Comparison of ENCODE assay signal across 25 cellular contexts in genomic region chr12:124925117-124925516, GRCh38. TPM values are rescaled to one million over a fixed set of nuclear protein-coding genes. Genes with fewer than 3 reads are reported as not detected.
DNase-seq lines count a peak whose midpoint lies in the region; ATAC-seq and TF ChIP-seq lines count a peak whose summit lies in the region.
"Had no signal": no experiment of that assay in that cellular context is flagged by ENCODE, and none has a peak within 500 bp of the region (broad histone marks: within the 10 kb centered on the region; RNA-seq: fewer than 3 reads in every experiment).

No MANE protein-coding gene starts in this region.

- TF ChIP-seq CTCF in OCI-LY1 (IDR thresholded peaks at IDR 0.05; ENCODE audit: low read length) (no peak), endodermal cell (conservative IDR thresholded peaks at IDR 0.05) (no peak), type B pancreatic cell (conservative IDR thresholded peaks at IDR 0.05) (no peak)

- H3K9me2 ChIP-seq in OCI-LY1 (ENCODE audit: low read depth, low read length), result no peaks in the 10 kb centered on the region

- peaks cover 57% of the 10 kb centered on the region for H3K4me1 Mint-ChIP-seq in activated naive CD4-positive, alpha-beta T cell treated with anti-CD3 and anti-CD28 coated beads, Interleukin-2, amount 50 U/mL, for 24 hours
- H3K4me1 Mint-ChIP-seq in endodermal cell (peaks cover 28% of the 10 kb centered on the region), type B pancreatic cell (ENCODE audit: unreplicated experiment) (peaks cover 42% of the 10 kb centered on the region)

- H3K4me1 ChIP-seq in OCI-LY1 (ENCODE audit: insufficient read depth, low read length, severe bottlenecking) (peaks cover 36% of the 10 kb centered on the region), endodermal cell (ENCODE audit: control insufficient read depth, insufficient read depth, low read length) (peaks cover 7% of the 10 kb centered on the region)

- peak overlapping the region; percentile 10; the same call in 1 of the 2 replicates for H3K4me2 ChIP-seq in OCI-LY1 (ENCODE audit: low read length)
- H3K4me2 ChIP-seq: GM23338 had no signal

- no peaks in the 10 kb centered on the region for H3K79me2 ChIP-seq in OCI-LY1 (ENCODE audit: insufficient read depth, low read length)

- H2AFZ ChIP-seq in OCI-LY1 (ENCODE audit: low read length), result no peak overlapping the region
- H2AFZ ChIP-seq: GM23338 had no signal

- H3K9me3 ChIP-seq in OCI-LY1 (ENCODE audit: low read length) (no peaks in the 10 kb centered on the region), endodermal cell (ENCODE audit: control insufficient read depth, low read length) (no peaks in the 10 kb centered on the region)
- H3K9me3 ChIP-seq: suprapubic skin, vagina had no signal

- no peaks in the 10 kb centered on the region for H3K9me3 Mint-ChIP-seq in activated naive CD4-positive, alpha-beta T cell treated with anti-CD3 and anti-CD28 coated beads, Interleukin-2, amount 50 U/mL, for 24 hours
- no peaks in the 10 kb centered on the region for H3K9me3 Mint-ChIP-seq in endodermal cell
- peaks cover 4% of the 10 kb centered on the region for H3K9me3 Mint-ChIP-seq in type B pancreatic cell
- H3K9me3 Mint-ChIP-seq: activated T-helper 2 cell treated with anti-CD3 and anti-CD28 coated beads, Interferon-gamma antibody, Interleukin-2, Interleukin-4, amounts not matched to agents 10 μg/mL and 5 μg/mL and 100 μg/mL, durations not matched to agents 14 hours and 24 hours and 36 hours had no signal

- H4K20me1 ChIP-seq in OCI-LY1 (ENCODE audit: insufficient read depth, low read length), result no peaks in the 10 kb centered on the region

- H3K27ac ChIP-seq in OCI-LY1 (ENCODE audit: low read depth, low read length, poor library complexity, severe bottlenecking), result no peak overlapping the region
- H3K27ac ChIP-seq in endodermal cell (ENCODE audit: low read depth, low read length), result no peak overlapping the region
- H3K27ac ChIP-seq: C4-2B, SK-N-MC, suprapubic skin had no signal

- WGBS in endodermal cell (ENCODE audit: insufficient coverage in 1 of 2, insufficient read length in 1 of 2), 2 experiments, result 90 to 91% methylated on average over 4 to 10 of the region's 10 CpGs

- no peak for ATAC-seq in GM18511 (IDR thresholded peaks at IDR 0.05; ENCODE audit: unreplicated experiment)
- ATAC-seq: activated CD4-positive, CD25-positive, alpha-beta regulatory T cell treated with anti-CD3 and anti-CD28 coated beads, Interleukin-2, amount 50 U/mL, for 24 hours; GM23338; right cardiac atrium had no signal

- no peaks in the 10 kb centered on the region for H3K36me3 ChIP-seq in OCI-LY1 (ENCODE audit: insufficient read depth, low read length)
- H3K36me3 ChIP-seq in endodermal cell (ENCODE audit: control insufficient read depth, insufficient read depth, low read length), result no peaks in the 10 kb centered on the region
- H3K36me3 ChIP-seq: suprapubic skin, vagina had no signal

- H3K27ac Mint-ChIP-seq in activated naive CD4-positive, alpha-beta T cell treated with anti-CD3 and anti-CD28 coated beads, Interleukin-2, amount 50 U/mL, for 24 hours, result peak overlapping the region; percentile 84
- peak overlapping the region; percentile 70 for H3K27ac Mint-ChIP-seq in endodermal cell
- H3K27ac Mint-ChIP-seq in type B pancreatic cell, result peak overlapping the region; percentile 61
- H3K27ac Mint-ChIP-seq: activated T-helper 2 cell treated with anti-CD3 and anti-CD28 coated beads, Interferon-gamma antibody, Interleukin-2, Interleukin-4, amounts not matched to agents 10 μg/mL and 5 μg/mL and 100 μg/mL, durations not matched to agents 14 hours and 24 hours and 36 hours; GM23338 had no signal

- H3K9ac ChIP-seq in OCI-LY1 (ENCODE audit: low read length), result no peak overlapping the region
- no peak overlapping the region for H3K9ac ChIP-seq in endodermal cell (ENCODE audit: extremely low read depth, low read length, poor library complexity, severe bottlenecking)

- H3K27me3 ChIP-seq in OCI-LY1 (ENCODE audit: insufficient read depth, low read length) (no peaks in the 10 kb centered on the region), endodermal cell (ENCODE audit: control insufficient read depth, insufficient read depth, low read length, poor library complexity, severe bottlenecking) (no peaks in the 10 kb centered on the region)
- H3K27me3 ChIP-seq: suprapubic skin, vagina had no signal

- no peak overlapping the region for H3K4me3 ChIP-seq in OCI-LY1 (ENCODE audit: low read depth, low read length, poor library complexity, severe bottlenecking)
- no peak overlapping the region for H3K4me3 ChIP-seq in endodermal cell (ENCODE audit: low read length)
- H3K4me3 ChIP-seq: GM23338, SK-N-MC, suprapubic skin, vagina had no signal

- DNase-seq in activated naive CD4-positive, alpha-beta T cell treated with anti-CD3 and anti-CD28 coated beads, Interleukin-2, amount 50 U/mL, for 16 hours, result no peak
- no peak for DNase-seq in endodermal cell
- no peak for DNase-seq in type B pancreatic cell (ENCODE audit: extremely low spot score, unreplicated experiment)
- DNase-seq in stimulated activated CD8-positive, alpha-beta memory T cell treated with anti-CD3 and anti-CD28 coated beads, Interleukin-4, amount 100 ng/mL, for 48 hours, result no peak
- no peak for DNase-seq in NOMO-1 treated with dmso at 0.1 percent for 144 hours (lab: John Stamatoyannopoulos, UW; ENCODE audit: unreplicated experiment)
- DNase-seq: DMS53; GF-D8; hypothalamus; KBM-7; NCI-H1930; NCI-H2227 treated with DMSO at 0.1 percent for 48 hours; NCI-H748 treated with DMSO at 0.1 percent for 48 hours; stimulated activated CD4-positive, alpha-beta T cell treated with anti-CD3 and anti-CD28 coated beads, Interleukin-15, amount 100 ng/mL, for 24 hours; T1000 had no signal

- peaks cover 4% of the 10 kb centered on the region for H3K27me3 Mint-ChIP-seq in activated naive CD4-positive, alpha-beta T cell treated with anti-CD3 and anti-CD28 coated beads, Interleukin-2, amount 50 U/mL, for 24 hours
- H3K27me3 Mint-ChIP-seq in endodermal cell (ENCODE audit: insufficient read depth) (no peaks in the 10 kb centered on the region), type B pancreatic cell (peaks cover 17% of the 10 kb centered on the region)

- peaks cover 3% of the 10 kb centered on the region for H3K36me3 Mint-ChIP-seq in activated naive CD4-positive, alpha-beta T cell treated with anti-CD3 and anti-CD28 coated beads, Interleukin-2, amount 50 U/mL, for 24 hours
- H3K36me3 Mint-ChIP-seq in endodermal cell (ENCODE audit: low read depth) (no peaks in the 10 kb centered on the region), type B pancreatic cell (peaks cover 10% of the 10 kb centered on the region)

- no peaks in the 10 kb centered on the region for H3F3A ChIP-seq in OCI-LY1 (ENCODE audit: insufficient read depth, low read length)

- no peak overlapping the region for H3K4me3 Mint-ChIP-seq in activated naive CD4-positive, alpha-beta T cell treated with anti-CD3 and anti-CD28 coated beads, Interleukin-2, amount 50 U/mL, for 24 hours
- H3K4me3 Mint-ChIP-seq in endodermal cell (no peak overlapping the region), type B pancreatic cell (no peak overlapping the region)
- H3K4me3 Mint-ChIP-seq: GM23338 had no signal

RNA-seq across cellular contexts. Expression of gene UBC, which starts 10.7 kb away (rescaled TPM):
- total RNA-seq in endodermal cell (100 to 1,000 TPM; 580 to 625 TPM), type B pancreatic cell (ENCODE audit: low replicate concordance) (761 and 1,411 TPM in 2 replicates)
- 856 TPM for polyA plus RNA-seq in endodermal cell (2013, experiment 1 of 2)
- 866 TPM for polyA plus RNA-seq in endodermal cell (2013, experiment 2 of 2)
